Comparison of ENCODE assay signal across 8 cellular contexts in the genomic region with DNA sequence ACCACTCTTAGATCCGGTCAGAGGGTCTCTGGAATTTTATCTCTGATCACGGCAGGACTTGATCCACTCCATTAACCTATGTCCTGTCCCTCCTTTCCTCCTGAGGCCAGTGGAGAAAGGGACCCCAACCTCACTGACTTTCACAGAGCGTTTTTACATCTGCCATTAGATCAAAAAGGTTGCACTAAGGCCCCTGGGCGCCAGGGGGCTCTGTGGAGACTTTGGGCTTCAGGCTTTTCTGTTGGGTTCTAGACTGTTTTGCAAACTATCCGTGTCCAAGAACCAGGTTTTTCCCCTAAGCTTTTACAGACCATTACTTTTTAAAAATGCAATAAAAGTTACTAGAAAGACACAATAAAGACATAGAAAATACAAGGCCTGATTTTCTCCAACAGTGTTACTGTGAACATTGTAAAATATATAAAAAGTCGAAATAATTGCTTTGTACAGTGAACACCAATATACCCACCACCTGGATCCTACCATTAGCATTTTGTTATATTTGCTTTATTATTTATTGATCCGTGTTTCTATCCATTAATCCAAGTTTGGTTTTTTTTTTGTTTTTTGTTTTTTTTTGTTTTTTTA.
DNase-seq lines count a peak whose midpoint lies in the region; ATAC-seq lines count a peak whose summit lies in the region.

No MANE protein-coding gene starts in this region.

- ATAC-seq in left ventricle myocardium superior = peak; percentile 63
- no peak for ATAC-seq in HG03460 (IDR thresholded peaks at IDR 0.05; ENCODE audit: unreplicated experiment)

- DNase-seq in EH (ENCODE audit: low read depth) = peak; percentile 63
- peak; percentile 89 for DNase-seq in HT-29 (ENCODE audit: low spot score)
- peak; percentile 75 for DNase-seq in RPMI8226
- peak; percentile 49 for DNase-seq in activated naive CD4-positive, alpha-beta T cell treated with Interleukin-2 at 50 U/mL for 16 hours
- DNase-seq in left ventricle myocardium superior = peak; percentile 76
- peak; percentile 5 to 51 for DNase-seq in stimulated activated CD4-positive, alpha-beta T cell treated with anti-CD3 and anti-CD28 coated beads, Interleukin-12 subunit alpha, Interleukin-12 subunit beta, amount 100 ng/mL, for 24 hours (ENCODE audit: low read depth in 2 of 2)
- DNase-seq in dedifferentiated amniotic fluid mesenchymal stem cell (ENCODE audit: extremely low spot score) = no peak

- intact Hi-C loops in left ventricle myocardium superior (cut with micrococcal nuclease) = loop anchor here (5.0 to 10.0 kb wide), 3 partner anchors 201 to 319 kb away; partner anchors contain the start of gene ALDH1A2
